ENCODE assay signal across 1 cellular context in the genomic region with DNA sequence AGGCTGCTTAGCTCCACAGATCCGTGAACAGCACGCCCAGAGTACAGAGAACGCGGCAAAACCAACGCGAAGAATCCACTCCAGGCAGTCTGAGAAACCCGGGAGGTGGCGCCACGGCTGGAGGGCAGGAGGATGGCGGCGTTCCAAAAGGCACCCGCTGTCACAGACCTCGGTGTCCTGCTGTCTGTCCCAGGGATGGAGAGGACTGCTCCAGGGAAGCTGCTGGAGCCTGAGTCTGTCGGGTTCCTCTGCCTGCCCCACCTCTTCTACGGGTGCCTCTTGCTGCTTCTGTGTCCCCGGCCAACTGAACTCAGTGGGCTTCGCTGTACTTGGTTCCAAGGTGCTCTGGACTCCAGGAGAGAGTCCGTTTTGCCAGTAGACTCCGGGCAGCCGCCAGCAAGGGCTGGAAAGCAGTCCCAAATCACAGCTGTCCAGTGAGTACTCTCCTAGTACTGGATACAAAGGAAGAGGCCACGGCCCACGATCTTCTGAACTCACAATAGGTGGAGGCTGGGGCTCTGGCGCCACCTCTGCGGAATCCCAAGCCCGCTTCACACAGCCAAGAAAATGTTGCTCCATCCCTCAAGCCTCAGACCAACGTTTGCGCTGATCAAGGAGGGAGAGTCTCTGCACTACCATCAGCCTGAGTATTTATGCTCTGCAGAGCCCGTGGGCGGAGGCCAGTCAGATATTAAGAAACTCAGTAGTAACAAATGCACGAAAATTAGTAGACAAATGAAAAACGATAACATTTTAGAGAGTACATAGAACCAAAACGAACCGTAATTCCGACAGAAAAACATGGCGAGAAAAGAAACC.
A peak's percentile ranks its signal among the peaks of the same experiment; 100 is the strongest.
TF ChIP-seq lines count a peak whose summit lies in the region.

No MANE protein-coding gene starts in this region.

TF ChIP-seq in HCT116, 20 proteins besides CTCF, POLR2A, EP300 and RAD21 (continued from another document):
- TF ChIP-seq, protein P1, sequence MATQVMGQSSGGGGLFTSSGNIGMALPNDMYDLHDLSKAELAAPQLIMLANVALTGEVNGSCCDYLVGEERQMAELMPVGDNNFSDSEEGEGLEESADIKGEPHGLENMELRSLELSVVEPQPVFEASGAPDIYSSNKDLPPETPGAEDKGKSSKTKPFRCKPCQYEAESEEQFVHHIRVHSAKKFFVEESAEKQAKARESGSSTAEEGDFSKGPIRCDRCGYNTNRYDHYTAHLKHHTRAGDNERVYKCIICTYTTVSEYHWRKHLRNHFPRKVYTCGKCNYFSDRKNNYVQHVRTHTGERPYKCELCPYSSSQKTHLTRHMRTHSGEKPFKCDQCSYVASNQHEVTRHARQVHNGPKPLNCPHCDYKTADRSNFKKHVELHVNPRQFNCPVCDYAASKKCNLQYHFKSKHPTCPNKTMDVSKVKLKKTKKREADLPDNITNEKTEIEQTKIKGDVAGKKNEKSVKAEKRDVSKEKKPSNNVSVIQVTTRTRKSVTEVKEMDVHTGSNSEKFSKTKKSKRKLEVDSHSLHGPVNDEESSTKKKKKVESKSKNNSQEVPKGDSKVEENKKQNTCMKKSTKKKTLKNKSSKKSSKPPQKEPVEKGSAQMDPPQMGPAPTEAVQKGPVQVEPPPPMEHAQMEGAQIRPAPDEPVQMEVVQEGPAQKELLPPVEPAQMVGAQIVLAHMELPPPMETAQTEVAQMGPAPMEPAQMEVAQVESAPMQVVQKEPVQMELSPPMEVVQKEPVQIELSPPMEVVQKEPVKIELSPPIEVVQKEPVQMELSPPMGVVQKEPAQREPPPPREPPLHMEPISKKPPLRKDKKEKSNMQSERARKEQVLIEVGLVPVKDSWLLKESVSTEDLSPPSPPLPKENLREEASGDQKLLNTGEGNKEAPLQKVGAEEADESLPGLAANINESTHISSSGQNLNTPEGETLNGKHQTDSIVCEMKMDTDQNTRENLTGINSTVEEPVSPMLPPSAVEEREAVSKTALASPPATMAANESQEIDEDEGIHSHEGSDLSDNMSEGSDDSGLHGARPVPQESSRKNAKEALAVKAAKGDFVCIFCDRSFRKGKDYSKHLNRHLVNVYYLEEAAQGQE (IDR thresholded peaks at IDR 0.05; ENCODE audit: low read depth) = no peak
- TF ChIP-seq SIN3A (IDR thresholded peaks at IDR 0.05; ENCODE audit: low read depth) (no peak), ZNF274 (IDR thresholded peaks at IDR 0.05; ENCODE audit: low read depth, low read length) (no peak), TCF7L2 (IDR thresholded peaks at IDR 0.05; ENCODE audit: borderline replicate concordance, extremely low read depth, insufficient read depth, insufficient read length) (peak; percentile 43), YY1 (IDR thresholded peaks at IDR 0.05; ENCODE audit: extremely low read depth, insufficient replicate concordance, low read depth, low read length) (peak; percentile 20), POLR2AphosphoS5 (IDR thresholded peaks at IDR 0.05; ENCODE audit: low read depth, low read length) (no peak)
- TF ChIP-seq, protein P2, sequence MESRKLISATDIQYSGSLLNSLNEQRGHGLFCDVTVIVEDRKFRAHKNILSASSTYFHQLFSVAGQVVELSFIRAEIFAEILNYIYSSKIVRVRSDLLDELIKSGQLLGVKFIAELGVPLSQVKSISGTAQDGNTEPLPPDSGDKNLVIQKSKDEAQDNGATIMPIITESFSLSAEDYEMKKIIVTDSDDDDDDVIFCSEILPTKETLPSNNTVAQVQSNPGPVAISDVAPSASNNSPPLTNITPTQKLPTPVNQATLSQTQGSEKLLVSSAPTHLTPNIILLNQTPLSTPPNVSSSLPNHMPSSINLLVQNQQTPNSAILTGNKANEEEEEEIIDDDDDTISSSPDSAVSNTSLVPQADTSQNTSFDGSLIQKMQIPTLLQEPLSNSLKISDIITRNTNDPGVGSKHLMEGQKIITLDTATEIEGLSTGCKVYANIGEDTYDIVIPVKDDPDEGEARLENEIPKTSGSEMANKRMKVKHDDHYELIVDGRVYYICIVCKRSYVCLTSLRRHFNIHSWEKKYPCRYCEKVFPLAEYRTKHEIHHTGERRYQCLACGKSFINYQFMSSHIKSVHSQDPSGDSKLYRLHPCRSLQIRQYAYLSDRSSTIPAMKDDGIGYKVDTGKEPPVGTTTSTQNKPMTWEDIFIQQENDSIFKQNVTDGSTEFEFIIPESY (IDR thresholded peaks at IDR 0.05; ENCODE audit: extremely low read depth, insufficient replicate concordance, low read length) = no peak
- TF ChIP-seq, protein P3, sequence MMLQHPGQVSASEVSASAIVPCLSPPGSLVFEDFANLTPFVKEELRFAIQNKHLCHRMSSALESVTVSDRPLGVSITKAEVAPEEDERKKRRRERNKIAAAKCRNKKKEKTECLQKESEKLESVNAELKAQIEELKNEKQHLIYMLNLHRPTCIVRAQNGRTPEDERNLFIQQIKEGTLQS (IDR thresholded peaks at IDR 0.05) = no peak
TF ChIP-seq in HCT116: peak in this region for 4.
